In the genomic region with DNA sequence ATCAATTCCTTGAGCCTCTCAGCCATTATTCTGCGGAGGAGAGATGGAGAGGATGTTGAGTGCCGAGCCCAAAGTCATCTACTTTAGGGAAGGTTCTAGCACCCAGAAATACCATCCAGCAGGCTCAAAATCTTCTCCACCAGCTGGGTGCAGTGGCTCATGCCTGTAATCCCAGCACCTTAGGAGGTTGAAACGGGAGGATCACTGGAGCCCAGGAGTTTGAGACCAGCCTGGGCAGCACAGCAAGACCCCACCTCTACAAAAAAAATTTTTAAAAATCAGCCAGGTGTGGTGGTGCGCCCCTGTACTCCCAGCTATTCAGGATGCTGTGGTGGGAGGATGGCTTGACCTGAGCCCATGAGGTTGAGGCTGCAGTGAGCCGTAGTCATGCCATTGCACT, we compare ENCODE assay signal across 9 cellular contexts.
"Had no signal": no experiment of that assay in that cellular context is flagged by ENCODE, and none has a peak within 500 bp of the region (broad histone marks: within the 10 kb centered on the region; RNA-seq: fewer than 3 reads in every experiment).

No MANE protein-coding gene starts in this region.

- H3K4me3 ChIP-seq: GM23338 had no signal

- DNase-seq: H9, HCEC 1CT, HFFc6, KG1 had no signal

- H2AFZ ChIP-seq: GM23338 had no signal

- H3K4me2 ChIP-seq: GM23338 had no signal

- ATAC-seq: GM23338 had no signal

- H3K4me1 Mint-ChIP-seq: GM23338, H9 had no signal

- H3K27me3 Mint-ChIP-seq: IgD-negative memory B cell had no signal

- H3K4me3 Mint-ChIP-seq: GM23338, H9, HFFc6, IgD-negative memory B cell had no signal

- FAIRE-seq: H1, H54, HTR-8/SVneo had no signal

- H3K27ac Mint-ChIP-seq: GM23338, H9, HFFc6, IgD-negative memory B cell had no signal
